Comparison of ENCODE assay signal across 30 cellular contexts in genomic region chr3:181955566-181955965, GRCh38.
DNase-seq lines count a peak whose midpoint lies in the region; ATAC-seq and TF ChIP-seq lines count a peak whose summit lies in the region.
"Had no signal": no experiment of that assay in that cellular context is flagged by ENCODE, and none has a peak within 500 bp of the region (broad histone marks: within the 10 kb centered on the region; RNA-seq: fewer than 3 reads in every experiment).

No MANE protein-coding gene starts in this region.

- peak; percentile 15 for DNase-seq in GM12865 (ENCODE audit: low read depth)
- DNase-seq in MM.1S, result peak; percentile 91
- DNase-seq in stimulated activated effector memory CD8-positive, alpha-beta T cell treated with anti-CD3 and anti-CD28 coated beads, Interleukin-12 subunit alpha, Interleukin-12 subunit beta, amount 100 ng/mL, for 72 hours (ENCODE audit: low spot score in 2 of 2), result no peak
- DNase-seq in CD14-positive monocyte (ENCODE audit: low spot score), result no peak
- DNase-seq in SW480 (ENCODE audit: low spot score), result no peak
- DNase-seq: activated B cell treated with CpG ODN at 0.5 μM for 24 hours; activated CD4-positive, alpha-beta T cell treated with anti-CD3 and anti-CD28 coated beads, Interleukin-2, amount 50 U/mL, for 4 hours; activated effector memory CD4-positive, alpha-beta T cell treated with Interleukin-2 at 50 U/mL for 16 hours; activated naive CD8-positive, alpha-beta T cell treated with anti-CD3 and anti-CD28 coated beads, Interleukin-2, amount 10 ng/mL, durations not matched to agents 7 days and 5 days; CD8-positive, alpha-beta T cell; DMS53; GF-D8; heart left ventricle; mesendoderm; naive B cell; NCI-H146; NCI-H2171 treated with DMSO at 0.1 percent for 48 hours; NCI-H526; occipital lobe; small intestine; stimulated activated CD4-positive, alpha-beta T cell treated with anti-CD3 and anti-CD28 coated beads, Interleukin-4, amount 100 ng/mL, for 1 hour; stimulated activated naive CD8-positive, alpha-beta T cell treated with anti-CD3 and anti-CD28 coated beads, Interleukin-15, Interleukin-2, amounts not matched to agents 100 U/mL and 50 U/mL, for 24 hours had no signal

- intact Hi-C loops in CD14-positive monocyte (cut with micrococcal nuclease), result no loop called here

- H3K4me3 ChIP-seq in GM12865 (ENCODE audit: low read depth, low read length) (no peak overlapping the region), MM.1S (ENCODE audit: low read length) (peak overlapping the region; percentile 37)
- H3K4me3 ChIP-seq: heart left ventricle had no signal

- peak overlapping the region; percentile 64 for H2AFZ ChIP-seq in MM.1S (ENCODE audit: low read length)

- no peaks in the 10 kb centered on the region for H3K27me3 Mint-ChIP-seq in CD14-positive monocyte (ENCODE audit: low read depth in 3 of 3)
- H3K27me3 Mint-ChIP-seq: activated naive CD8-positive, alpha-beta T cell treated with anti-CD3 and anti-CD28 coated beads, Interleukin-2, amount 10 ng/mL, durations not matched to agents 7 days and 5 days; central memory CD8-positive, alpha-beta T cell had no signal

- no peak overlapping the region for H3K4me3 Mint-ChIP-seq in stimulated activated effector memory CD8-positive, alpha-beta T cell treated with anti-CD3 and anti-CD28 coated beads, Interleukin-12 subunit alpha, Interleukin-12 subunit beta, amount 100 ng/mL, for 72 hours
- no peak overlapping the region for H3K4me3 Mint-ChIP-seq in CD14-positive monocyte
- H3K4me3 Mint-ChIP-seq: activated B cell treated with CpG ODN at 0.5 μM for 24 hours; activated naive CD8-positive, alpha-beta T cell treated with anti-CD3 and anti-CD28 coated beads, Interleukin-2, amount 10 ng/mL, durations not matched to agents 7 days and 5 days; CD8-positive, alpha-beta T cell; central memory CD8-positive, alpha-beta T cell; T-helper 2 cell treated with Interferon-gamma antibody and Interleukin-4, amounts not matched to agents 5 μg/mL and 100 μg/mL, for 36 hours had no signal

- no peaks in the 10 kb centered on the region for H3K4me1 Mint-ChIP-seq in stimulated activated effector memory CD8-positive, alpha-beta T cell treated with anti-CD3 and anti-CD28 coated beads, Interleukin-12 subunit alpha, Interleukin-12 subunit beta, amount 100 ng/mL, for 72 hours
- H3K4me1 Mint-ChIP-seq in CD14-positive monocyte, result no peaks in the 10 kb centered on the region
- H3K4me1 Mint-ChIP-seq: activated B cell treated with CpG ODN at 0.5 μM for 24 hours; activated naive CD8-positive, alpha-beta T cell treated with anti-CD3 and anti-CD28 coated beads, Interleukin-2, amount 10 ng/mL, durations not matched to agents 7 days and 5 days; central memory CD8-positive, alpha-beta T cell; naive B cell had no signal

- H3K36me3 ChIP-seq in MM.1S (replicated peaks; ENCODE audit: insufficient read depth, low read length), result no peaks in the 10 kb centered on the region
- H3K36me3 ChIP-seq: heart left ventricle had no signal

- no peaks in the 10 kb centered on the region for H3K36me3 Mint-ChIP-seq in stimulated activated effector memory CD8-positive, alpha-beta T cell treated with anti-CD3 and anti-CD28 coated beads, Interleukin-12 subunit alpha, Interleukin-12 subunit beta, amount 100 ng/mL, for 72 hours
- no peaks in the 10 kb centered on the region for H3K36me3 Mint-ChIP-seq in CD14-positive monocyte
- H3K36me3 Mint-ChIP-seq: activated naive CD8-positive, alpha-beta T cell treated with anti-CD3 and anti-CD28 coated beads, Interleukin-2, amount 10 ng/mL, durations not matched to agents 7 days and 5 days; CD8-positive, alpha-beta T cell; naive B cell had no signal

- H3K9me2 ChIP-seq in MM.1S (replicated peaks; ENCODE audit: insufficient read depth, low read length), result no peaks in the 10 kb centered on the region

- H3K27ac Mint-ChIP-seq in stimulated activated effector memory CD8-positive, alpha-beta T cell treated with anti-CD3 and anti-CD28 coated beads, Interleukin-12 subunit alpha, Interleukin-12 subunit beta, amount 100 ng/mL, for 72 hours, result no peak overlapping the region
- H3K27ac Mint-ChIP-seq in CD14-positive monocyte, result no peak overlapping the region
- H3K27ac Mint-ChIP-seq: activated B cell treated with CpG ODN at 0.5 μM for 24 hours; activated naive CD8-positive, alpha-beta T cell treated with anti-CD3 and anti-CD28 coated beads, Interleukin-2, amount 10 ng/mL, durations not matched to agents 7 days and 5 days; CD8-positive, alpha-beta T cell; naive B cell; T-helper 2 cell treated with Interferon-gamma antibody and Interleukin-4, amounts not matched to agents 5 μg/mL and 100 μg/mL, for 36 hours had no signal

- peak overlapping the region; percentile 71 for H3K4me2 ChIP-seq in MM.1S (ENCODE audit: low read depth, low read length)

- no peaks in the 10 kb centered on the region for H4K20me1 ChIP-seq in MM.1S (ENCODE audit: insufficient read depth, low read length)

- H3K27me3 ChIP-seq in MM.1S (replicated peaks; ENCODE audit: insufficient read depth, low read length), result no peaks in the 10 kb centered on the region
- H3K27me3 ChIP-seq: heart left ventricle had no signal

- TF ChIP-seq CTCF in GM12865 (IDR thresholded peaks at IDR 0.05; ENCODE audit: insufficient read depth, low read depth, low read length, missing control alignments) (no peak), MM.1S (IDR thresholded peaks at IDR 0.05; ENCODE audit: low read length) (no peak), CD14-positive monocyte (IDR thresholded peaks at IDR 0.05) (no peak)

- H3K9ac ChIP-seq in MM.1S (ENCODE audit: low read length), result peak overlapping the region; percentile 37

- peaks cover 20% of the 10 kb centered on the region for H3F3A ChIP-seq in MM.1S (ENCODE audit: insufficient read depth, low read length)

- peak overlapping the region; percentile 80 for H3K27ac ChIP-seq in MM.1S (ENCODE audit: low read length)
- H3K27ac ChIP-seq: 22Rv1, heart left ventricle had no signal

- no peaks in the 10 kb centered on the region for H3K79me2 ChIP-seq in MM.1S (ENCODE audit: low read length)

- peaks cover 7% of the 10 kb centered on the region for H3K9me3 Mint-ChIP-seq in stimulated activated effector memory CD8-positive, alpha-beta T cell treated with anti-CD3 and anti-CD28 coated beads, Interleukin-12 subunit alpha, Interleukin-12 subunit beta, amount 100 ng/mL, for 72 hours
- H3K9me3 Mint-ChIP-seq in CD14-positive monocyte, result peaks cover 1 to 13% (median 3%) of the 10 kb centered on the region in 7 donors
- H3K9me3 Mint-ChIP-seq: activated B cell treated with CpG ODN at 0.5 μM for 24 hours; activated naive CD8-positive, alpha-beta T cell treated with anti-CD3 and anti-CD28 coated beads, Interleukin-2, amount 10 ng/mL, durations not matched to agents 7 days and 5 days; CD8-positive, alpha-beta T cell; naive B cell; T-helper 2 cell treated with Interferon-gamma antibody and Interleukin-4, amounts not matched to agents 5 μg/mL and 100 μg/mL, for 36 hours had no signal

- H3K9me3 ChIP-seq in MM.1S (replicated peaks; ENCODE audit: insufficient read depth, low read length), result no peaks in the 10 kb centered on the region
- H3K9me3 ChIP-seq: heart left ventricle had no signal

- H3K4me1 ChIP-seq in MM.1S (ENCODE audit: low read length), result peaks cover 32% of the 10 kb centered on the region
- H3K4me1 ChIP-seq: heart left ventricle had no signal

- ATAC-seq in GM21526 (IDR thresholded peaks at IDR 0.05; ENCODE audit: low FRiP score, unreplicated experiment) (peak; percentile 67), HG02885 (IDR thresholded peaks at IDR 0.05; ENCODE audit: poor library complexity, unreplicated experiment) (peak; percentile 39), GM19324 (IDR thresholded peaks at IDR 0.05; ENCODE audit: low FRiP score, unreplicated experiment) (no peak)
- no peak for ATAC-seq in stimulated activated effector memory CD8-positive, alpha-beta T cell treated with anti-CD3 and anti-CD28 coated beads, Interleukin-12 subunit alpha, Interleukin-12 subunit beta, amount 100 ng/mL, for 72 hours
- ATAC-seq: CD8-positive, alpha-beta T cell; heart left ventricle; left colon; SK-N-SH treated with all-trans-retinoic acid at 6 μM for 48 hours; stimulated activated naive CD8-positive, alpha-beta T cell treated with anti-CD3 and anti-CD28 coated beads, Interleukin-15, Interleukin-2, amounts not matched to agents 100 U/mL and 50 U/mL, for 24 hours had no signal

Comparison
In these comparisons a context has a peak if more than half of its experiments do, and no peak if none do; other contexts are left out.
1. DNase-seq: peak in GM12865 (single experiment) and MM.1S (single experiment); none in stimulated activated effector memory CD8-positive, alpha-beta T cell treated with anti-CD3 and anti-CD28 coated beads, Interleukin-12 subunit alpha, Interleukin-12 subunit beta, amount 100 ng/mL, for 72 hours (0 of 2), CD14-positive monocyte (single experiment) and SW480 (single experiment).
2. ATAC-seq: peak in GM21526 (single experiment) and HG02885 (single experiment); none in GM19324 (single experiment) and stimulated activated effector memory CD8-positive, alpha-beta T cell treated with anti-CD3 and anti-CD28 coated beads, Interleukin-12 subunit alpha, Interleukin-12 subunit beta, amount 100 ng/mL, for 72 hours (single experiment).